ENCODE assay signal across 1 cellular context in the genomic region with DNA sequence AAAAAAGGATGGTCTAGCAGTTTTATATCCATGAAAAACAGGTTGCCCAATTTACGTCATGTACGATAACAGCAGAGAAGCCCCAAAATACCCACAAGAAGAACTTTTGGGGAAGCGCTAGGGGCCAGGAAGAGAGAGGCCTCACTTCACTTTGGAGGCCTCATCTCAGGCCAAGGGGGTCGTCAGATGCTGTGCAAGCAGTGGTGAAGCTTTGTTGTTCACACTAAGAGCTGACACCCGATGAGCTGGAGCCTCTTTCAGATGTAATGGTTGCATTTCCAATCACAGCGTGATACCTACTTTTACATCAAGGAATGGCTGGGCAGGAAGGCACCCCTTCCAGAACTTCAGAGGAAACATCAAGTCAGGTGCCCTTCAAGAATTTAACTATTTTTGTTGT.
TF ChIP-seq lines count a peak whose summit lies in the region.

No MANE protein-coding gene starts in this region.

TF ChIP-seq in WTC11, 78 proteins besides CTCF, POLR2A, EP300 and RAD21 (continued from another document):
- TF ChIP-seq GABPB1 (CRISPR knock-in tag; IDR thresholded peaks at IDR 0.05) (no peak), SP1 (CRISPR knock-in tag; conservative IDR thresholded peaks at IDR 0.05) (no peak), KAT7 (CRISPR knock-in tag; IDR thresholded peaks at IDR 0.05; ENCODE audit: borderline replicate concordance) (no peak), MXD4 (CRISPR knock-in tag; IDR thresholded peaks at IDR 0.05; ENCODE audit: borderline replicate concordance) (no peak), JAZF1 (CRISPR knock-in tag; IDR thresholded peaks at IDR 0.05) (no peak), ESRRA (CRISPR knock-in tag; IDR thresholded peaks at IDR 0.05; ENCODE audit: borderline replicate concordance) (no peak), FOXP1 (CRISPR knock-in tag; IDR thresholded peaks at IDR 0.05; ENCODE audit: borderline replicate concordance) (no peak)
- TF ChIP-seq, protein P1, sequence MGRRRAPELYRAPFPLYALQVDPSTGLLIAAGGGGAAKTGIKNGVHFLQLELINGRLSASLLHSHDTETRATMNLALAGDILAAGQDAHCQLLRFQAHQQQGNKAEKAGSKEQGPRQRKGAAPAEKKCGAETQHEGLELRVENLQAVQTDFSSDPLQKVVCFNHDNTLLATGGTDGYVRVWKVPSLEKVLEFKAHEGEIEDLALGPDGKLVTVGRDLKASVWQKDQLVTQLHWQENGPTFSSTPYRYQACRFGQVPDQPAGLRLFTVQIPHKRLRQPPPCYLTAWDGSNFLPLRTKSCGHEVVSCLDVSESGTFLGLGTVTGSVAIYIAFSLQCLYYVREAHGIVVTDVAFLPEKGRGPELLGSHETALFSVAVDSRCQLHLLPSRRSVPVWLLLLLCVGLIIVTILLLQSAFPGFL (CRISPR knock-in tag; IDR thresholded peaks at IDR 0.05; ENCODE audit: borderline replicate concordance) = no peak
- TF ChIP-seq, protein P2, sequence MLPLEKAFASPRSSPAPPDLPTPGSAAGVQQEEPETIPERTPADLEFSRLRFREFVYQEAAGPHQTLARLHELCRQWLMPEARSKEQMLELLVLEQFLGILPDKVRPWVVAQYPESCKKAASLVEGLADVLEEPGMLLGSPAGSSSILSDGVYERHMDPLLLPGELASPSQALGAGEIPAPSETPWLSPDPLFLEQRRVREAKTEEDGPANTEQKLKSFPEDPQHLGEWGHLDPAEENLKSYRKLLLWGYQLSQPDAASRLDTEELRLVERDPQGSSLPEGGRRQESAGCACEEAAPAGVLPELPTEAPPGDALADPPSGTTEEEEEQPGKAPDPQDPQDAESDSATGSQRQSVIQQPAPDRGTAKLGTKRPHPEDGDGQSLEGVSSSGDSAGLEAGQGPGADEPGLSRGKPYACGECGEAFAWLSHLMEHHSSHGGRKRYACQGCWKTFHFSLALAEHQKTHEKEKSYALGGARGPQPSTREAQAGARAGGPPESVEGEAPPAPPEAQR (CRISPR knock-in tag; IDR thresholded peaks at IDR 0.05) = no peak
- TF ChIP-seq, protein P3, sequence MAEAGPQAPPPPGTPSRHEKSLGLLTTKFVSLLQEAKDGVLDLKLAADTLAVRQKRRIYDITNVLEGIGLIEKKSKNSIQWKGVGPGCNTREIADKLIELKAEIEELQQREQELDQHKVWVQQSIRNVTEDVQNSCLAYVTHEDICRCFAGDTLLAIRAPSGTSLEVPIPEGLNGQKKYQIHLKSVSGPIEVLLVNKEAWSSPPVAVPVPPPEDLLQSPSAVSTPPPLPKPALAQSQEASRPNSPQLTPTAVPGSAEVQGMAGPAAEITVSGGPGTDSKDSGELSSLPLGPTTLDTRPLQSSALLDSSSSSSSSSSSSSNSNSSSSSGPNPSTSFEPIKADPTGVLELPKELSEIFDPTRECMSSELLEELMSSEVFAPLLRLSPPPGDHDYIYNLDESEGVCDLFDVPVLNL (CRISPR knock-in tag; IDR thresholded peaks at IDR 0.05; ENCODE audit: borderline replicate concordance, low read depth) = no peak
- TF ChIP-seq, protein P4, sequence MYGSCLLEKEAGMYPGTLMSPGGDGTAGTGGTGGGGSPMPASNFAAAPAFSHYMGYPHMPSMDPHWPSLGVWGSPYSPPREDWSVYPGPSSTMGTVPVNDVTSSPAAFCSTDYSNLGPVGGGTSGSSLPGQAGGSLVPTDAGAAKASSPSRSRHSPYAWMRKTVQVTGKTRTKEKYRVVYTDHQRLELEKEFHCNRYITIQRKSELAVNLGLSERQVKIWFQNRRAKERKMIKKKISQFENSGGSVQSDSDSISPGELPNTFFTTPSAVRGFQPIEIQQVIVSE (CRISPR knock-in tag; IDR thresholded peaks at IDR 0.05; ENCODE audit: borderline replicate concordance) = no peak
